20 cellular contexts compared by ENCODE assay signal in the genomic region with DNA sequence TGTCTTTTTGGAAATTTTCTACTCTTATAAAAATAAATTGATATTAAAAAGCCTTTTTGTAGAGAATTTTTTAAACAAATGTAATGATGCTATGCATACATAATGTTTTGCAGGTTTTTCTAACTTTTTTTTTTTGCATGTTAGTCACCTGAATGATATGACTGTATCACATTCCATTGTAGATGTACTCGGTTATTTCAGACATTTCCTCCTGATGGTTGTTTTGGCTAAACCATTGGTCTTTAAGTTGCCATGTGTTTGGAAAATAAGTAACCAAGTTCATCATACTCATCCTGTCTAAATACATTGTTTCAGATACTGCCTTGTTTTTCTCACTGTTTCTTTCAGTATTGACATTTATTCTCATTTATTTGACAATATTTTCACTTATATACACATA. TPM values are rescaled to one million over a fixed set of nuclear protein-coding genes. Genes with fewer than 3 reads are reported as not detected.
DNase-seq lines count a peak whose midpoint lies in the region; ATAC-seq, FAIRE-seq and TF ChIP-seq lines count a peak whose summit lies in the region.
"Had no signal": no experiment of that assay in that cellular context is flagged by ENCODE, and none has a peak within 500 bp of the region (broad histone marks: within the 10 kb centered on the region; RNA-seq: fewer than 3 reads in every experiment).

No MANE protein-coding gene starts in this region.

- H3K4me1 ChIP-seq in sigmoid colon: no peaks in the 10 kb centered on the region
- H3K4me1 ChIP-seq: uterus had no signal

- peaks cover 18% of the 10 kb centered on the region for H3K36me3 Mint-ChIP-seq in WTC11

- H3K36me3 ChIP-seq in sigmoid colon: peaks cover 0 to 55% (median 0%) of the 10 kb centered on the region in 4 donors
- H3K36me3 ChIP-seq: pancreas had no signal

- intact Hi-C loops in sigmoid colon (cut with DNase I): no loop called here

- no peak for TF ChIP-seq EP300 in sigmoid colon (IDR thresholded peaks at IDR 0.05)

- no peak for TF ChIP-seq POLR2A in sigmoid colon (IDR thresholded peaks at IDR 0.05)

- H3K4me1 Mint-ChIP-seq in WTC11: no peaks in the 10 kb centered on the region

- FAIRE-seq in G401.6 (lab: Jason Lieb, UNC): peak; percentile 6
- FAIRE-seq: kidney had no signal

- no peak overlapping the region for H3K4me3 ChIP-seq in sigmoid colon
- H3K4me3 ChIP-seq: heart left ventricle, pancreas, uterus had no signal

- no peaks in the 10 kb centered on the region for H3K9me3 ChIP-seq in sigmoid colon
- H3K9me3 ChIP-seq: heart left ventricle, pancreas, uterus had no signal

- WGBS in sigmoid colon, 2 donors: 39 to 84% methylated on average over 1 of the region's 1 CpG

- H3K27ac ChIP-seq in sigmoid colon: no peak overlapping the region
- H3K27ac ChIP-seq: epithelial cell of prostate, heart left ventricle, pancreas, uterus had no signal

- TF ChIP-seq CTCF in WTC11 (IDR thresholded peaks at IDR 0.05) (no peak), sigmoid colon (IDR thresholded peaks at IDR 0.05) (no peak)

- H3K27me3 Mint-ChIP-seq in WTC11 (ENCODE audit: low read depth): no peaks in the 10 kb centered on the region
- H3K27me3 Mint-ChIP-seq: activated CD4-positive, alpha-beta T cell treated with anti-CD3 and anti-CD28 coated beads, Interleukin-2, amount 10 ng/mL, durations not matched to agents 7 days and 5 days; activated naive CD8-positive, alpha-beta T cell treated with anti-CD3 and anti-CD28 coated beads, Interleukin-2, amount 50 U/mL, for 24 hours; stimulated activated naive CD8-positive, alpha-beta T cell treated with anti-CD3 and anti-CD28 coated beads, Interleukin-15, amount 100 ng/mL, for 72 hours had no signal

- H3K27ac Mint-ChIP-seq in WTC11: no peak overlapping the region
- H3K27ac Mint-ChIP-seq: activated CD4-positive, alpha-beta T cell treated with anti-CD3 and anti-CD28 coated beads, Interleukin-2, amount 10 ng/mL, durations not matched to agents 7 days and 5 days; activated naive CD8-positive, alpha-beta T cell treated with anti-CD3 and anti-CD28 coated beads, Interleukin-2, amount 50 U/mL, for 24 hours; stimulated activated naive CD8-positive, alpha-beta T cell treated with anti-CD3 and anti-CD28 coated beads, Interleukin-15, amount 100 ng/mL, for 72 hours had no signal

- CTCF ChIA-PET in WTC11 (lab: Charles Lee): no interaction called here

- no peaks in the 10 kb centered on the region for H3K9me3 Mint-ChIP-seq in WTC11
- H3K9me3 Mint-ChIP-seq: activated CD4-positive, alpha-beta T cell treated with anti-CD3 and anti-CD28 coated beads, Interleukin-2, amount 10 ng/mL, durations not matched to agents 7 days and 5 days; activated T-cell treated with anti-CD3 and anti-CD28 coated beads, Interleukin-2, amount 50 U/mL, for 4 hours; stimulated activated naive CD8-positive, alpha-beta T cell treated with anti-CD3 and anti-CD28 coated beads, Interleukin-15, amount 100 ng/mL, for 72 hours had no signal

- DNase-seq in amniotic epithelial cell (ENCODE audit: low read depth): peak; percentile 25
- peak; percentile 50 for DNase-seq in kidney glomerular epithelial cell (lab: John Stamatoyannopoulos, UW)
- DNase-seq in WTC11 (ENCODE audit: low spot score): no peak
- DNase-seq in stimulated activated CD8-positive, alpha-beta memory T cell treated with anti-CD3 and anti-CD28 coated beads, Interleukin-4, amount 100 ng/mL, for 48 hours: no peak
- no peak for DNase-seq in T-helper 9 cell
- no peak for DNase-seq in sigmoid colon
- DNase-seq: activated CD4-positive, alpha-beta T cell treated with anti-CD3 and anti-CD28 coated beads, Interleukin-2, amount 10 ng/mL, durations not matched to agents 7 days and 5 days; activated naive CD8-positive, alpha-beta T cell treated with anti-CD3 and anti-CD28 coated beads, Interleukin-2, amount 50 U/mL, for 24 hours; activated T-cell treated with anti-CD3 and anti-CD28 coated beads, Interleukin-2, amount 50 U/mL, for 4 hours; DMS53; heart left ventricle; kidney; NCI-H2081 treated with DMSO at 0.1 percent for 48 hours; pancreas; stimulated activated naive CD8-positive, alpha-beta T cell treated with anti-CD3 and anti-CD28 coated beads, Interleukin-15, amount 100 ng/mL, for 72 hours; uterus had no signal

- H3K27me3 ChIP-seq in sigmoid colon: no peaks in the 10 kb centered on the region
- H3K27me3 ChIP-seq: heart left ventricle, pancreas, uterus had no signal

- no peak overlapping the region for H3K4me3 Mint-ChIP-seq in WTC11
- H3K4me3 Mint-ChIP-seq: activated CD4-positive, alpha-beta T cell treated with anti-CD3 and anti-CD28 coated beads, Interleukin-2, amount 10 ng/mL, durations not matched to agents 7 days and 5 days; activated naive CD8-positive, alpha-beta T cell treated with anti-CD3 and anti-CD28 coated beads, Interleukin-2, amount 50 U/mL, for 24 hours; activated T-cell treated with anti-CD3 and anti-CD28 coated beads, Interleukin-2, amount 50 U/mL, for 4 hours; stimulated activated naive CD8-positive, alpha-beta T cell treated with anti-CD3 and anti-CD28 coated beads, Interleukin-15, amount 100 ng/mL, for 72 hours had no signal

- ATAC-seq in HG02884 (IDR thresholded peaks at IDR 0.05; ENCODE audit: unreplicated experiment) (peak; percentile 4), WTC11 (no peak)
- ATAC-seq: activated naive CD8-positive, alpha-beta T cell treated with anti-CD3 and anti-CD28 coated beads, Interleukin-2, amount 50 U/mL, for 24 hours; activated T-cell treated with anti-CD3 and anti-CD28 coated beads, Interleukin-2, amount 50 U/mL, for 4 hours; heart left ventricle; pancreas; Right ventricle myocardium inferior; stimulated activated naive CD8-positive, alpha-beta T cell treated with anti-CD3 and anti-CD28 coated beads, Interleukin-15, amount 100 ng/mL, for 72 hours had no signal

- POLR2A ChIA-PET in WTC11 (lab: Charles Lee): no interaction called here

TF ChIP-seq in WTC11, 78 proteins besides CTCF, POLR2A, EP300 and RAD21:
- TF ChIP-seq, protein P1, sequence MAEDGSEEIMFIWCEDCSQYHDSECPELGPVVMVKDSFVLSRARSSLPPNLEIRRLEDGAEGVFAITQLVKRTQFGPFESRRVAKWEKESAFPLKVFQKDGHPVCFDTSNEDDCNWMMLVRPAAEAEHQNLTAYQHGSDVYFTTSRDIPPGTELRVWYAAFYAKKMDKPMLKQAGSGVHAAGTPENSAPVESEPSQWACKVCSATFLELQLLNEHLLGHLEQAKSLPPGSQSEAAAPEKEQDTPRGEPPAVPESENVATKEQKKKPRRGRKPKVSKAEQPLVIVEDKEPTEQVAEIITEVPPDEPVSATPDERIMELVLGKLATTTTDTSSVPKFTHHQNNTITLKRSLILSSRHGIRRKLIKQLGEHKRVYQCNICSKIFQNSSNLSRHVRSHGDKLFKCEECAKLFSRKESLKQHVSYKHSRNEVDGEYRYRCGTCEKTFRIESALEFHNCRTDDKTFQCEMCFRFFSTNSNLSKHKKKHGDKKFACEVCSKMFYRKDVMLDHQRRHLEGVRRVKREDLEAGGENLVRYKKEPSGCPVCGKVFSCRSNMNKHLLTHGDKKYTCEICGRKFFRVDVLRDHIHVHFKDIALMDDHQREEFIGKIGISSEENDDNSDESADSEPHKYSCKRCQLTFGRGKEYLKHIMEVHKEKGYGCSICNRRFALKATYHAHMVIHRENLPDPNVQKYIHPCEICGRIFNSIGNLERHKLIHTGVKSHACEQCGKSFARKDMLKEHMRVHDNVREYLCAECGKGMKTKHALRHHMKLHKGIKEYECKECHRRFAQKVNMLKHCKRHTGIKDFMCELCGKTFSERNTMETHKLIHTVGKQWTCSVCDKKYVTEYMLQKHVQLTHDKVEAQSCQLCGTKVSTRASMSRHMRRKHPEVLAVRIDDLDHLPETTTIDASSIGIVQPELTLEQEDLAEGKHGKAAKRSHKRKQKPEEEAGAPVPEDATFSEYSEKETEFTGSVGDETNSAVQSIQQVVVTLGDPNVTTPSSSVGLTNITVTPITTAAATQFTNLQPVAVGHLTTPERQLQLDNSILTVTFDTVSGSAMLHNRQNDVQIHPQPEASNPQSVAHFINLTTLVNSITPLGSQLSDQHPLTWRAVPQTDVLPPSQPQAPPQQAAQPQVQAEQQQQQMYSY (CRISPR knock-in tag; IDR thresholded peaks at IDR 0.05): no peak
- TF ChIP-seq CREM (CRISPR knock-in tag; IDR thresholded peaks at IDR 0.05) (no peak), KAT7 (CRISPR knock-in tag; IDR thresholded peaks at IDR 0.05; ENCODE audit: borderline replicate concordance) (no peak), NFE2L1 (CRISPR knock-in tag; IDR thresholded peaks at IDR 0.05) (no peak), GABPB1 (CRISPR knock-in tag; IDR thresholded peaks at IDR 0.05) (no peak), SOX15 (CRISPR knock-in tag; IDR thresholded peaks at IDR 0.05) (no peak), NR3C1 (CRISPR knock-in tag; conservative IDR thresholded peaks at IDR 0.05; ENCODE audit: low read depth) (no peak), ZNF671 (CRISPR knock-in tag; IDR thresholded peaks at IDR 0.05) (no peak), RELA (CRISPR knock-in tag; IDR thresholded peaks at IDR 0.05; ENCODE audit: borderline replicate concordance) (no peak), ZNF423 (CRISPR knock-in tag; IDR thresholded peaks at IDR 0.05) (no peak)

RNA-seq across cellular contexts. Expression of gene NHLRC2, which starts 25.8 kb away (rescaled TPM):
- total RNA-seq in WTC11 (2021): 37.9 to 40.7 TPM (median 38.4 TPM) in 3 replicates
- total RNA-seq in sigmoid colon: 10 to 100 TPM; 31.0 to 67.8 (median 41.3) TPM
- polyA plus RNA-seq in sigmoid colon: 1 to 10 TPM; 2.4 to 4.9 (median 2.5) TPM

RNA-seq across cellular contexts. Expression of gene DCLRE1A, which starts 26.4 kb away (rescaled TPM):
- total RNA-seq in WTC11 (2021) (10.5 to 11.8 TPM (median 11.3 TPM) in 3 replicates), sigmoid colon (1 to 10 TPM; 4.8 to 7.5 (median 4.9) TPM)
- polyA plus RNA-seq in sigmoid colon: 1 to 10 TPM; 3.0 to 4.1 (median 3.5) TPM

Comparison
In these comparisons a context has a peak if more than half of its experiments do, and no peak if none do; other contexts are left out.
1. DNase-seq: peak in amniotic epithelial cell (single experiment) and kidney glomerular epithelial cell (single experiment); none in WTC11 (single experiment), stimulated activated CD8-positive, alpha-beta memory T cell treated with anti-CD3 and anti-CD28 coated beads, Interleukin-4, amount 100 ng/mL, for 48 hours (single experiment), T-helper 9 cell (single experiment) and sigmoid colon (single experiment).